Comparison of ENCODE assay signal across 7 cellular contexts in the genomic region with DNA sequence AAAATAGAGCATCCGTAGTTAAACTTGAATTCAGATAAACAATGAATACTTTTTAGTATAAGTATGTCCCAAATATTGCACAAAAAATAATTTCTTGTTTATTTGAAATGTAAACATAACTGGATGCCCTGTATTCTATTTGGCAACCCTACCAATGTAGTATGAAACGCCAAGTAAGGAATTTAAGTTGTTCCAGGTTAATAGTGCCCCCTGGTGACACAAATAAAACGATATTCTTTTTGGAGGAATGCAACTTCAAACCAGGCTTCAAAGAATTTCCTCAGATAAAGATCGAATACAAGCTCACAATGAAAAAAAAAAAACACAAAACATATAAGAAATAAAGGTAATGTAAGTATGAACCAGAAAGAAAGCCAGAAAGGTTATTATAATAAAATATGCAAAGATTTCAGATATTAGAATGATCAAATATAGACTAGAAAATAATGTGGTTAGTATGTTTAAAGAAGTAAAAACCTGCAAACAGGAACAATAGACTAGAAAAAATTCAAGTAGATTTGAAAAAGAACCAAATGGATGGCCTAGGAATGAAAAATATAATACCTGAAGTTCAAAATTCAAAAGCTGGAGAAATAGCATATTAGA. TPM values are rescaled to one million over a fixed set of nuclear protein-coding genes. Genes with fewer than 3 reads are reported as not detected.
DNase-seq lines count a peak whose midpoint lies in the region; ATAC-seq, FAIRE-seq and TF ChIP-seq lines count a peak whose summit lies in the region.

No MANE protein-coding gene starts in this region.

- no peaks in the 10 kb centered on the region for H3K4me1 ChIP-seq in adrenal gland (replicated peaks in 1 of 2)
- no peaks in the 10 kb centered on the region for H3K4me1 ChIP-seq in kidney (ENCODE audit: control insufficient read depth in 1 of 2, insufficient read depth in 1 of 2, low read depth in 1 of 2, low read length in 2 of 2)

- TF ChIP-seq RAD21 in Ishikawa (IDR thresholded peaks at IDR 0.05; ENCODE audit: low read depth) = peak; percentile 89

- DNase-seq in GDM1 (lab: John Stamatoyannopoulos, UW) (peak; percentile 6), adrenal gland (no peak), kidney (no peak)

- no peaks in the 10 kb centered on the region for H3K36me3 ChIP-seq in adrenal gland (replicated peaks in 1 of 2)
- H3K36me3 ChIP-seq in kidney (ENCODE audit: control insufficient read depth in 1 of 2, insufficient read depth in 2 of 2, low read length in 2 of 2) = no peaks in the 10 kb centered on the region

- no peak for TF ChIP-seq EP300 in Ishikawa (IDR thresholded peaks at IDR 0.05; ENCODE audit: borderline replicate concordance)

- TF ChIP-seq CTCF in adrenal gland (IDR thresholded peaks at IDR 0.05) = peak; percentile 41 to 78 (median 64)
- peak; percentile 49 for TF ChIP-seq CTCF in kidney (IDR thresholded peaks at IDR 0.05; ENCODE audit: borderline replicate concordance, extremely low read depth, insufficient read depth)

- peak; percentile 91 for FAIRE-seq in kidney (lab: Jason Lieb, UNC)

- WGBS in adrenal gland, 4 donors = 42 to 44% (median 43%) methylated on average over 4 of the region's 4 CpGs

- H3K9ac ChIP-seq in kidney (ENCODE audit: low read length in 2 of 2) = no peak overlapping the region

- H3K27me3 ChIP-seq in adrenal gland = no peaks in the 10 kb centered on the region

- no peak for TF ChIP-seq POLR2A in adrenal gland (IDR thresholded peaks at IDR 0.05)

- H3K27ac ChIP-seq in adrenal gland (no peak overlapping the region), kidney (ENCODE audit: low read depth in 2 of 2, low read length in 2 of 2) (no peak overlapping the region)

- no peak overlapping the region for H3K4me3 ChIP-seq in adrenal gland
- H3K4me3 ChIP-seq in kidney (ENCODE audit: low read length in 2 of 2) = no peak overlapping the region

- H3K9me3 ChIP-seq in adrenal gland (replicated peaks in 1 of 3) (no peaks in the 10 kb centered on the region), kidney (ENCODE audit: control insufficient read depth in 1 of 2, low read length in 2 of 2) (peaks cover 0 to 2% of the 10 kb centered on the region in 2 donors)

- ATAC-seq in GM18520 (IDR thresholded peaks at IDR 0.05; ENCODE audit: unreplicated experiment) (no peak), GM18909 (IDR thresholded peaks at IDR 0.05; ENCODE audit: poor library complexity, unreplicated experiment) (no peak), HG02981 (IDR thresholded peaks at IDR 0.05; ENCODE audit: unreplicated experiment) (no peak)

- intact Hi-C loops in adrenal gland (cut with DNase I) (loop anchor here (5.0 kb wide), 1 partner anchor 230 kb away; no protein-coding TSS in a partner anchor), kidney (cut with DNase I) (loop anchor here (5.0 kb wide), 1 partner anchor 230 kb away; no protein-coding TSS in a partner anchor)

TF ChIP-seq in Ishikawa, 13 proteins besides CTCF, POLR2A, EP300 and RAD21:
- TF ChIP-seq, protein P1, sequence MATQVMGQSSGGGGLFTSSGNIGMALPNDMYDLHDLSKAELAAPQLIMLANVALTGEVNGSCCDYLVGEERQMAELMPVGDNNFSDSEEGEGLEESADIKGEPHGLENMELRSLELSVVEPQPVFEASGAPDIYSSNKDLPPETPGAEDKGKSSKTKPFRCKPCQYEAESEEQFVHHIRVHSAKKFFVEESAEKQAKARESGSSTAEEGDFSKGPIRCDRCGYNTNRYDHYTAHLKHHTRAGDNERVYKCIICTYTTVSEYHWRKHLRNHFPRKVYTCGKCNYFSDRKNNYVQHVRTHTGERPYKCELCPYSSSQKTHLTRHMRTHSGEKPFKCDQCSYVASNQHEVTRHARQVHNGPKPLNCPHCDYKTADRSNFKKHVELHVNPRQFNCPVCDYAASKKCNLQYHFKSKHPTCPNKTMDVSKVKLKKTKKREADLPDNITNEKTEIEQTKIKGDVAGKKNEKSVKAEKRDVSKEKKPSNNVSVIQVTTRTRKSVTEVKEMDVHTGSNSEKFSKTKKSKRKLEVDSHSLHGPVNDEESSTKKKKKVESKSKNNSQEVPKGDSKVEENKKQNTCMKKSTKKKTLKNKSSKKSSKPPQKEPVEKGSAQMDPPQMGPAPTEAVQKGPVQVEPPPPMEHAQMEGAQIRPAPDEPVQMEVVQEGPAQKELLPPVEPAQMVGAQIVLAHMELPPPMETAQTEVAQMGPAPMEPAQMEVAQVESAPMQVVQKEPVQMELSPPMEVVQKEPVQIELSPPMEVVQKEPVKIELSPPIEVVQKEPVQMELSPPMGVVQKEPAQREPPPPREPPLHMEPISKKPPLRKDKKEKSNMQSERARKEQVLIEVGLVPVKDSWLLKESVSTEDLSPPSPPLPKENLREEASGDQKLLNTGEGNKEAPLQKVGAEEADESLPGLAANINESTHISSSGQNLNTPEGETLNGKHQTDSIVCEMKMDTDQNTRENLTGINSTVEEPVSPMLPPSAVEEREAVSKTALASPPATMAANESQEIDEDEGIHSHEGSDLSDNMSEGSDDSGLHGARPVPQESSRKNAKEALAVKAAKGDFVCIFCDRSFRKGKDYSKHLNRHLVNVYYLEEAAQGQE (IDR thresholded peaks at IDR 0.05; ENCODE audit: low read depth) = no peak
- TF ChIP-seq FOXM1 (IDR thresholded peaks at IDR 0.05; ENCODE audit: borderline replicate concordance, low read depth) (no peak; the same call in 1 of the 2 replicates), ZBTB7A (IDR thresholded peaks at IDR 0.05; ENCODE audit: low read depth) (no peak), YY1 (IDR thresholded peaks at IDR 0.05; ENCODE audit: low read depth) (no peak), TCF12 (IDR thresholded peaks at IDR 0.05; ENCODE audit: low read depth) (no peak), CEBPB (IDR thresholded peaks at IDR 0.05) (no peak), NFIC (IDR thresholded peaks at IDR 0.05) (no peak), CREB1 (IDR thresholded peaks at IDR 0.05; ENCODE audit: low read depth) (no peak), TEAD4 (IDR thresholded peaks at IDR 0.05) (no peak)
- TF ChIP-seq, protein P2, sequence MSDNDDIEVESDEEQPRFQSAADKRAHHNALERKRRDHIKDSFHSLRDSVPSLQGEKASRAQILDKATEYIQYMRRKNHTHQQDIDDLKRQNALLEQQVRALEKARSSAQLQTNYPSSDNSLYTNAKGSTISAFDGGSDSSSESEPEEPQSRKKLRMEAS (IDR thresholded peaks at IDR 0.05) = no peak
- TF ChIP-seq, protein P3, sequence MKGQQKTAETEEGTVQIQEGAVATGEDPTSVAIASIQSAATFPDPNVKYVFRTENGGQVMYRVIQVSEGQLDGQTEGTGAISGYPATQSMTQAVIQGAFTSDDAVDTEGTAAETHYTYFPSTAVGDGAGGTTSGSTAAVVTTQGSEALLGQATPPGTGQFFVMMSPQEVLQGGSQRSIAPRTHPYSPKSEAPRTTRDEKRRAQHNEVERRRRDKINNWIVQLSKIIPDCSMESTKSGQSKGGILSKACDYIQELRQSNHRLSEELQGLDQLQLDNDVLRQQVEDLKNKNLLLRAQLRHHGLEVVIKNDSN (IDR thresholded peaks at IDR 0.05) = no peak

RNA-seq across cellular contexts. Expression of a gene that starts 18.4 kb away (rescaled TPM):
- total RNA-seq in adrenal gland = 100 to 1,000 TPM in 2 of 8 donors, 10 to 100 TPM in 6; 36.2 to 165 (median 65.8) TPM
- 10 to 100 TPM; 48.3 to 61.4 (median 51.2) TPM for polyA plus RNA-seq in adrenal gland
- 12.0 TPM for total RNA-seq in kidney
- 7.9 TPM for polyA plus RNA-seq in kidney (ENCODE audit: insufficient read depth, low read depth, low replicate concordance)

RNA-seq across cellular contexts. Expression of a gene that starts 53.8 kb away (rescaled TPM):
- total RNA-seq in adrenal gland (100 to 1,000 TPM in 1 of 8 donors, 10 to 100 TPM in 7; 50.6 to 101 (median 90.1) TPM), kidney (111 TPM)
- polyA plus RNA-seq in adrenal gland (10 to 100 TPM; 30.6 to 80.1 (median 47.9) TPM), kidney (ENCODE audit: insufficient read depth, low read depth, low replicate concordance) (19.6 TPM)
